In the genomic region with DNA sequence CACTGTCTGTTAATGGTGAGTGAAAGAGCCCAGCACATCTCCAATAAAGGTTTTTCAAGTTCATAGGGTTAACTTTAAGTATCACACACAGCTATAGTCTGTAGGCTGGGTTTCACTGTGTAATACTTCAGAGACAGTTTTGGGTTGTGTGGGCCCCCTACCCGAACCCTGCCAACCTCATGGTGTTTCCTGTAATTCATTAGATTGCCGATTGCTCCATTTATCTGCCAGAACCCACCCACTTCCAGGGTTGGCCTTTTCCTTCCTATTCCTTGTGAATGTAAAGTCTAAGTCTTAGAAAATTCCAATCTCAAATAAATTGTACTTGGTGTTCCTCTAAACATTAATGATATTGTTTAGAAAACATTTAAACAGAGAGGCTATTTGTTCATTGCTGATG, we compare ENCODE assay signal across 26 cellular contexts. TPM values are rescaled to one million over a fixed set of nuclear protein-coding genes. Genes with fewer than 3 reads are reported as not detected.
DNase-seq lines count a peak whose midpoint lies in the region; ATAC-seq and TF ChIP-seq lines count a peak whose summit lies in the region.
"Had no signal": no experiment of that assay in that cellular context is flagged by ENCODE, and none has a peak within 500 bp of the region (broad histone marks: within the 10 kb centered on the region; RNA-seq: fewer than 3 reads in every experiment).

No MANE protein-coding gene starts in this region.

- peaks cover 28 to 43% of the 10 kb centered on the region in 2 experiments for H3K79me1 ChIP-seq in IMR-90 (ENCODE audit: low read depth in 1 of 2, low read length in 2 of 2)

- H3K9me3 ChIP-seq in IMR-90 (ENCODE audit: control insufficient read depth, insufficient read depth, low read length) = peaks cover 2% of the 10 kb centered on the region; the same call in 1 of the 2 replicates
- H3K9me3 ChIP-seq in hepatocyte (ENCODE audit: low read depth) = no peaks in the 10 kb centered on the region
- no peaks in the 10 kb centered on the region for H3K9me3 ChIP-seq in gastrocnemius medialis
- H3K9me3 ChIP-seq: thyroid gland had no signal

- CTCF ChIA-PET in IMR-90 (lab: Yijun Ruan, JAX) = no interaction called here
- CTCF ChIA-PET in activated CD4-positive, alpha-beta memory T cell treated with anti-CD3 and anti-CD28 coated beads for 36 hours (lab: Charles Lee) = interaction anchor here (0.6 kb wide), 1 partner anchor 139 kb away, joined by 3 read pairs; no protein-coding TSS in a partner anchor

- H2BK5ac ChIP-seq in IMR-90 (ENCODE audit: low read depth, low read length, poor library complexity, severe bottlenecking) = peak overlapping the region; percentile 5

- in situ Hi-C loops in IMR-90 (cut with MboI; ENCODE audit: low sequenced_read_pairs) = no loop called here
- in situ Hi-C loops in gastrocnemius medialis (cut with MboI; ENCODE audit: low sequenced_read_pairs in 4 of 4) = no loop called here

- WGBS in IMR-90 (ENCODE audit: extremely low coverage in 2 of 2, insufficient read length in 1 of 2), 2 experiments = no CpG with 5 or more reads among the region's 2 CpGs
- WGBS in hepatocyte (ENCODE audit: low lambda C conversion rate, missing lambda C conversion rate) = 72% methylated on average over 2 of the region's 2 CpGs

- no peak overlapping the region for H2AFZ ChIP-seq in IMR-90 (replicated peaks; ENCODE audit: low read length, poor library complexity)
- H2AFZ ChIP-seq in hepatocyte = no peak overlapping the region
- H2AFZ ChIP-seq: neural progenitor cell had no signal

- peak overlapping the region; percentile 63; the same call in 1 of the 2 replicates for H4K5ac ChIP-seq in IMR-90 (ENCODE audit: low read depth, low read length)

- H3K4me1 ChIP-seq in IMR-90 (ENCODE audit: control insufficient read depth, insufficient read depth, low read length) = peaks cover 10% of the 10 kb centered on the region
- H3K4me1 ChIP-seq in hepatocyte (ENCODE audit: insufficient read depth) = no peaks in the 10 kb centered on the region
- peaks cover 0 to 6% of the 10 kb centered on the region in 2 donors for H3K4me1 ChIP-seq in gastrocnemius medialis
- H3K4me1 ChIP-seq: neural progenitor cell had no signal

- no peak overlapping the region for H2BK20ac ChIP-seq in IMR-90 (ENCODE audit: low read depth, low read length)

- peaks cover 69% of the 10 kb centered on the region for H3K79me2 ChIP-seq in hepatocyte

- no peak overlapping the region for H2BK120ac ChIP-seq in IMR-90 (ENCODE audit: low read depth, low read length)

- H3K56ac ChIP-seq in IMR-90 (ENCODE audit: extremely low read depth, insufficient read depth, low read length) = no peak overlapping the region

- no peak overlapping the region for H3K23ac ChIP-seq in IMR-90 (ENCODE audit: low read depth, low read length)

- H4K20me1 ChIP-seq in IMR-90 (ENCODE audit: insufficient read depth, low read length) (peaks cover 38% of the 10 kb centered on the region; the same call in 1 of the 2 replicates), hepatocyte (ENCODE audit: insufficient read depth, poor library complexity, severe bottlenecking) (peaks cover 6% of the 10 kb centered on the region)

- H4K8ac ChIP-seq in IMR-90 (ENCODE audit: low read depth in 2 of 2, low read length in 2 of 2) = 0 out of 4 replicates have a peak overlapping the region, but pooled peaks of 1 of the 2 experiments have one; percentile 9

- no peak for ATAC-seq in IMR-90 (ENCODE audit: low read depth)
- peak; percentile 33 to 42 for ATAC-seq in gastrocnemius medialis
- no peak for ATAC-seq in GM19397 (IDR thresholded peaks at IDR 0.05; ENCODE audit: unreplicated experiment)
- no peak for ATAC-seq in GM18519 (IDR thresholded peaks at IDR 0.05; ENCODE audit: low FRiP score, unreplicated experiment)
- no peak for ATAC-seq in SK-N-SH treated with all-trans-retinoic acid at 6 μM for 48 hours
- ATAC-seq: effector memory CD8-positive, alpha-beta T cell; WTC11 had no signal

- peaks cover 6% of the 10 kb centered on the region; the same call in 1 of the 2 replicates for H3K9me1 ChIP-seq in IMR-90 (ENCODE audit: insufficient read depth, low read length)

- no peak overlapping the region for H3K27ac Mint-ChIP-seq in activated CD4-positive, alpha-beta memory T cell treated with anti-CD3 and anti-CD28 coated beads for 36 hours
- H3K27ac Mint-ChIP-seq: activated CD4-positive, alpha-beta T cell treated with anti-CD3 and anti-CD28 coated beads, Interleukin-2, amount 10 ng/mL, durations not matched to agents 7 days and 5 days; effector memory CD8-positive, alpha-beta T cell; neural progenitor cell had no signal

- no peak overlapping the region for H4K91ac ChIP-seq in IMR-90 (ENCODE audit: insufficient read depth, low read depth, low read length)

- peaks cover 18% of the 10 kb centered on the region for H3K36me3 ChIP-seq in IMR-90 (ENCODE audit: control insufficient read depth, insufficient read depth, low read length)
- no peaks in the 10 kb centered on the region for H3K36me3 ChIP-seq in hepatocyte (replicated peaks; ENCODE audit: insufficient read depth, low read depth)
- H3K36me3 ChIP-seq in gastrocnemius medialis = no peaks in the 10 kb centered on the region
- H3K36me3 ChIP-seq: thyroid gland had no signal

- no peak overlapping the region for H3K14ac ChIP-seq in IMR-90 (replicated peaks; ENCODE audit: low read depth, low read length)

- H3K27ac ChIP-seq in IMR-90 (ENCODE audit: insufficient read depth, low read length) (peak overlapping the region; percentile 53; the same call in 1 of the 2 replicates), dorsolateral prefrontal cortex (peak overlapping the region in 31 of 59 donors; percentile 1 to 68 (median 33)), hepatocyte (no peak overlapping the region), gastrocnemius medialis (peak overlapping the region; percentile 12 to 62 (median 50))
- H3K27ac ChIP-seq: brain microvascular endothelial cell, neural progenitor cell, RWPE1, SK-N-MC had no signal

- no peak overlapping the region for H3K4me3 ChIP-seq in IMR-90 (ENCODE audit: insufficient read depth, low read depth, low read length)
- no peak overlapping the region for H3K4me3 ChIP-seq in dorsolateral prefrontal cortex
- no peak overlapping the region for H3K4me3 ChIP-seq in hepatocyte
- no peak overlapping the region for H3K4me3 ChIP-seq in gastrocnemius medialis
- H3K4me3 ChIP-seq: neural progenitor cell, SK-N-MC, thyroid gland had no signal

- peaks cover 3% of the 10 kb centered on the region for H3K9me3 Mint-ChIP-seq in activated CD4-positive, alpha-beta memory T cell treated with anti-CD3 and anti-CD28 coated beads for 36 hours
- H3K9me3 Mint-ChIP-seq: activated CD4-positive, alpha-beta T cell treated with anti-CD3 and anti-CD28 coated beads, Interleukin-2, amount 10 ng/mL, durations not matched to agents 7 days and 5 days; effector memory CD8-positive, alpha-beta T cell had no signal

- no peak overlapping the region for H2BK15ac ChIP-seq in IMR-90 (ENCODE audit: low read depth, low read length)

- TF ChIP-seq POLR2A in IMR-90 (IDR thresholded peaks at IDR 0.05; ENCODE audit: low read depth, low read length) (no peak), gastrocnemius medialis (IDR thresholded peaks at IDR 0.05) (no peak)

- POLR2A ChIA-PET in IMR-90 (lab: Charles Lee; ENCODE audit: unreplicated experiment) = no interaction called here
- POLR2A ChIA-PET in activated CD4-positive, alpha-beta memory T cell treated with anti-CD3 and anti-CD28 coated beads for 36 hours (lab: Charles Lee) = no interaction called here

- H3K27me3 ChIP-seq in IMR-90 (ENCODE audit: control insufficient read depth, insufficient read depth, low read length) (no peaks in the 10 kb centered on the region), dorsolateral prefrontal cortex (no peaks in the 10 kb centered on the region), hepatocyte (no peaks in the 10 kb centered on the region), gastrocnemius medialis (no peaks in the 10 kb centered on the region)
- H3K27me3 ChIP-seq: brain microvascular endothelial cell, neural progenitor cell, thyroid gland had no signal

- TF ChIP-seq RAD21 in IMR-90 (IDR thresholded peaks at IDR 0.05; ENCODE audit: low read length) = no peak

- DNase-seq in IMR-90 = no peak
- DNase-seq in dorsolateral prefrontal cortex = no peak
- no peak for DNase-seq in hepatocyte (ENCODE audit: low spot score)
- DNase-seq in gastrocnemius medialis = no peak
- no peak for DNase-seq in activated CD4-positive, alpha-beta memory T cell treated with anti-CD3 and anti-CD28 coated beads for 36 hours
- DNase-seq: activated CD4-positive, alpha-beta T cell treated with anti-CD3 and anti-CD28 coated beads, Interleukin-2, amount 10 ng/mL, durations not matched to agents 7 days and 5 days; activated naive CD4-positive, alpha-beta T cell treated with Interleukin-2 at 50 U/mL for 16 hours; activated T-cell treated with anti-CD3 and anti-CD28 coated beads, Interleukin-2, amount 50 U/mL, for 48 hours; brain microvascular endothelial cell; effector memory CD8-positive, alpha-beta T cell; islet precursor cell; MV-4-11; NCI-H146; NCI-H2107; NCI-H446; NCI-H82; posterior cingulate gyrus; stimulated activated naive CD4-positive, alpha-beta T cell treated with Interleukin-2 at 50 U/mL for 16 hours; thyroid gland had no signal

- H3K36me3 Mint-ChIP-seq in activated CD4-positive, alpha-beta memory T cell treated with anti-CD3 and anti-CD28 coated beads for 36 hours = no peaks in the 10 kb centered on the region

- no peak overlapping the region for H2AK9ac ChIP-seq in IMR-90 (replicated peaks; ENCODE audit: low read depth, low read length, poor library complexity)

- no peak overlapping the region for H3K4ac ChIP-seq in IMR-90 (ENCODE audit: low read depth, low read length)

- H3K4me3 Mint-ChIP-seq in activated CD4-positive, alpha-beta memory T cell treated with anti-CD3 and anti-CD28 coated beads for 36 hours = no peak overlapping the region
- H3K4me3 Mint-ChIP-seq: activated CD4-positive, alpha-beta T cell treated with anti-CD3 and anti-CD28 coated beads, Interleukin-2, amount 10 ng/mL, durations not matched to agents 7 days and 5 days; effector memory CD8-positive, alpha-beta T cell; neural progenitor cell; WTC11 had no signal

- H3K4me2 ChIP-seq in IMR-90 (ENCODE audit: low read depth, low read length) (peak overlapping the region; percentile 64; the same call in 1 of the 2 replicates), hepatocyte (peak overlapping the region; percentile 23)
- H3K4me2 ChIP-seq: neural progenitor cell had no signal

- H3K9ac ChIP-seq in IMR-90 (ENCODE audit: low read depth, low read length) = no peak overlapping the region
- H3K9ac ChIP-seq: neural progenitor cell had no signal

- H3K18ac ChIP-seq in IMR-90 (ENCODE audit: low read depth, low read length) = peak overlapping the region; percentile 69; the same call in 1 of the 2 replicates

- TF ChIP-seq CTCF in IMR-90 (conservative IDR thresholded peaks at IDR 0.05; ENCODE audit: low read depth, low read length) = no peak
- TF ChIP-seq CTCF in dorsolateral prefrontal cortex (IDR thresholded peaks at IDR 0.05 in 54 of 56, conservative IDR thresholded peaks at IDR 0.05 in 2 of 56; ENCODE audit: low read depth in 1 of 56, partially characterized antibody in 56 of 56) = no peak
- TF ChIP-seq CTCF in hepatocyte (IDR thresholded peaks at IDR 0.05; ENCODE audit: poor library complexity) = no peak
- no peak for TF ChIP-seq CTCF in gastrocnemius medialis (IDR thresholded peaks at IDR 0.05 in 4 of 5, conservative IDR thresholded peaks at IDR 0.05 in 1 of 5)

- H3K4me1 Mint-ChIP-seq in activated CD4-positive, alpha-beta memory T cell treated with anti-CD3 and anti-CD28 coated beads for 36 hours (ENCODE audit: low read depth) = no peaks in the 10 kb centered on the region
- H3K4me1 Mint-ChIP-seq: activated CD4-positive, alpha-beta T cell treated with anti-CD3 and anti-CD28 coated beads, Interleukin-2, amount 10 ng/mL, durations not matched to agents 7 days and 5 days; neural progenitor cell; WTC11 had no signal

- no TSS peak for BruUV-seq in IMR-90 (replicated peaks; lab: Mats Ljungman, UMichigan)

- H2AK5ac ChIP-seq in IMR-90 (ENCODE audit: low read depth, low read length) = no peak overlapping the region

- no peaks in the 10 kb centered on the region for H3K9me2 ChIP-seq in hepatocyte (replicated peaks; ENCODE audit: insufficient read depth)

- dilution Hi-C loops in IMR-90 (cut with HindIII; ENCODE audit: low sequenced_read_pairs, unreplicated experiment) = no loop called here

- peaks cover 4% of the 10 kb centered on the region for H3K27me3 Mint-ChIP-seq in activated CD4-positive, alpha-beta memory T cell treated with anti-CD3 and anti-CD28 coated beads for 36 hours

- intact Hi-C loops in IMR-90 (cut with micrococcal nuclease) (loop anchor here (2.0 kb wide), 1 partner anchor 31 kb away; no protein-coding TSS in a partner anchor), dorsolateral prefrontal cortex (cut with DNase I) (no loop called here), gastrocnemius medialis (cut with DNase I; ENCODE audit: low total_unique reads) (no loop called here)
- intact Hi-C loops in activated CD4-positive, alpha-beta memory T cell treated with anti-CD3 and anti-CD28 coated beads for 36 hours (cut with micrococcal nuclease) = no loop called here

RNA-seq across cellular contexts. Expression of gene CTTNBP2NL, which starts 43.6 kb away (rescaled TPM):
- total RNA-seq in IMR-90 (2012; rRNA removed) (22.0 and 31.7 TPM in 2 replicates), dorsolateral prefrontal cortex (10 to 100 TPM; 24.0 to 48.1 (median 32.7) TPM), hepatocyte (16.4 and 18.1 TPM in 2 replicates), gastrocnemius medialis (1 to 10 TPM; 2.6 to 7.2 (median 3.9) TPM)
- polyA plus RNA-seq in IMR-90 (2012; rRNA removed) (11.0 and 12.4 TPM in 2 replicates), hepatocyte (10.2 and 11.4 TPM in 2 replicates)
- 2.7 and 4.7 TPM in 2 replicates for polyA plus RNA-seq in IMR-90 (2012; cell fraction: cytosol; rRNA removed)
- polyA plus RNA-seq in IMR-90 (2012; cell fraction: nucleus; rRNA removed; ENCODE audit: low replicate concordance) = 4.7 and 13.2 TPM in 2 replicates
- 1 to 10 TPM; 5.4 to 5.9 TPM for total RNA-seq in activated CD4-positive, alpha-beta memory T cell treated with anti-CD3 and anti-CD28 coated beads for 36 hours

Comparison
In these comparisons a context has a peak if more than half of its experiments do, and no peak if none do; other contexts are left out.
1. ATAC-seq: peak in gastrocnemius medialis (2 of 2); none in IMR-90 (single experiment), GM19397 (single experiment), GM18519 (single experiment) and SK-N-SH treated with all-trans-retinoic acid at 6 μM for 48 hours (single experiment).